Comparison of ENCODE assay signal across 20 cellular contexts in genomic region chr5:99141534-99142135, GRCh38.
DNase-seq lines count a peak whose midpoint lies in the region; ATAC-seq and TF ChIP-seq lines count a peak whose summit lies in the region.
"Had no signal": no experiment of that assay in that cellular context is flagged by ENCODE, and none has a peak within 500 bp of the region (broad histone marks: within the 10 kb centered on the region; RNA-seq: fewer than 3 reads in every experiment).

No MANE protein-coding gene starts in this region.

- no peak for ATAC-seq in natural killer cell treated with Interleukin-12 subunit alpha and Interleukin-12 subunit beta and Interleukin-15 and Interleukin-18, amount 100 ng/mL, for 72 hours
- no peak for ATAC-seq in natural killer cell
- no peak for ATAC-seq in GM19351 (IDR thresholded peaks at IDR 0.05; ENCODE audit: unreplicated experiment)

- no peak for TF ChIP-seq CTCF in natural killer cell (IDR thresholded peaks at IDR 0.05)

- no peaks in the 10 kb centered on the region for H3K36me3 Mint-ChIP-seq in natural killer cell treated with Interleukin-12 subunit alpha and Interleukin-12 subunit beta and Interleukin-15 and Interleukin-18, amount 100 ng/mL, for 72 hours
- no peaks in the 10 kb centered on the region for H3K36me3 Mint-ChIP-seq in natural killer cell

- peaks cover 8% of the 10 kb centered on the region for H3K9me3 Mint-ChIP-seq in natural killer cell treated with Interleukin-12 subunit alpha and Interleukin-12 subunit beta and Interleukin-15 and Interleukin-18, amount 100 ng/mL, for 72 hours
- H3K9me3 Mint-ChIP-seq in natural killer cell = peaks cover 7 to 8% of the 10 kb centered on the region in 2 donors
- H3K9me3 Mint-ChIP-seq: activated T-helper 2 cell treated with anti-CD3 and anti-CD28 coated beads, Interferon-gamma antibody, Interleukin-2, Interleukin-4, amounts not matched to agents 10 μg/mL and 5 μg/mL and 100 μg/mL, durations not matched to agents 14 hours and 24 hours and 36 hours had no signal

- no peaks in the 10 kb centered on the region for H3K27me3 Mint-ChIP-seq in natural killer cell treated with Interleukin-12 subunit alpha and Interleukin-12 subunit beta and Interleukin-15 and Interleukin-18, amount 100 ng/mL, for 72 hours
- H3K27me3 Mint-ChIP-seq in natural killer cell (ENCODE audit: low read depth in 2 of 2) = no peaks in the 10 kb centered on the region

- H3K4me1 Mint-ChIP-seq in natural killer cell treated with Interleukin-12 subunit alpha and Interleukin-12 subunit beta and Interleukin-15 and Interleukin-18, amount 100 ng/mL, for 72 hours (ENCODE audit: low read depth in 2 of 2) = no peaks in the 10 kb centered on the region
- H3K4me1 Mint-ChIP-seq in natural killer cell = no peaks in the 10 kb centered on the region

- H3K27ac Mint-ChIP-seq in natural killer cell treated with Interleukin-12 subunit alpha and Interleukin-12 subunit beta and Interleukin-15 and Interleukin-18, amount 100 ng/mL, for 72 hours = no peak overlapping the region
- no peak overlapping the region for H3K27ac Mint-ChIP-seq in natural killer cell
- H3K27ac Mint-ChIP-seq: activated T-helper 2 cell treated with anti-CD3 and anti-CD28 coated beads, Interferon-gamma antibody, Interleukin-2, Interleukin-4, amounts not matched to agents 10 μg/mL and 5 μg/mL and 100 μg/mL, durations not matched to agents 14 hours and 24 hours and 36 hours; CD4-positive, alpha-beta T cell had no signal

- peak; percentile 51 for DNase-seq in natural killer cell treated with Interleukin-12 subunit alpha and Interleukin-12 subunit beta and Interleukin-15 and Interleukin-18, amount 100 ng/mL, for 72 hours (ENCODE audit: low spot score)
- DNase-seq in natural killer cell (no peak), SK-N-DZ (ENCODE audit: low spot score) (peak; percentile 14), iPS DF 19.7 (ENCODE audit: low read depth, low spot score) (peak; percentile 7), amygdala (lab: John Stamatoyannopoulos, UW) (no peak), Kasumi-1 (lab: John Stamatoyannopoulos, UW) (no peak), GOT3 (lab: John Stamatoyannopoulos, UW) (no peak)
- DNase-seq: amniotic stem cell; CD4-positive, alpha-beta T cell; cerebellar nuclear complex; DND-41; effector CD4-positive, alpha-beta T cell; NCI-H1092 treated with DMSO at 0.1 percent for 48 hours; NCI-H526; OCI-M1; SK-N-SH; T1000; testis had no signal

- H3K4me3 Mint-ChIP-seq in natural killer cell treated with Interleukin-12 subunit alpha and Interleukin-12 subunit beta and Interleukin-15 and Interleukin-18, amount 100 ng/mL, for 72 hours = no peak overlapping the region
- H3K4me3 Mint-ChIP-seq in natural killer cell = no peak overlapping the region
- H3K4me3 Mint-ChIP-seq: CD4-positive, alpha-beta T cell had no signal

- intact Hi-C loops in natural killer cell (cut with micrococcal nuclease) = no loop called here

Comparison
In these comparisons a context has a peak if more than half of its experiments do, and no peak if none do; other contexts are left out.
1. DNase-seq: peak in natural killer cell treated with Interleukin-12 subunit alpha and Interleukin-12 subunit beta and Interleukin-15 and Interleukin-18, amount 100 ng/mL, for 72 hours (single experiment), SK-N-DZ (single experiment) and iPS DF 19.7 (single experiment); none in natural killer cell (single experiment), amygdala (0 of 56), Kasumi-1 (0 of 2) and GOT3 (single experiment).